ENCODE assay signal across 8 cellular contexts in genomic region chr2:75200140-75200985, GRCh38. TPM values are rescaled to one million over a fixed set of nuclear protein-coding genes. Genes with fewer than 3 reads are reported as not detected.
DNase-seq lines count a peak whose midpoint lies in the region; ATAC-seq, FAIRE-seq and TF ChIP-seq lines count a peak whose summit lies in the region.

No MANE protein-coding gene starts in this region.

- H3K27ac ChIP-seq in A549, result peak overlapping the region; percentile 4 to 59; a peak in 5 of 6 replicates
- no peak overlapping the region for H3K27ac ChIP-seq in tibial nerve

- DNase-seq in A549 (ENCODE audit: low read depth in 1 of 2, low spot score in 1 of 2) (peak; percentile 22 to 68), NCI-H774 (lab: John Stamatoyannopoulos, UW) (peak; percentile 58), memory B cell (ENCODE audit: low spot score in 2 of 2) (peak in 1 of 2 donors; percentile 28), tibial nerve (ENCODE audit: low spot score in 2 of 2) (no peak)
- DNase-seq in activated CD4-positive, alpha-beta T cell treated with anti-CD3 and anti-CD28 coated beads, Interleukin-2, amount 50 U/mL, for 4 hours, result no peak

- no peak for TF ChIP-seq EP300 in A549 (IDR thresholded peaks at IDR 0.05)
- no peak for TF ChIP-seq EP300 in tibial nerve (IDR thresholded peaks at IDR 0.05)

- peak overlapping the region; percentile 44 for H3K9ac ChIP-seq in endocrine pancreas (ENCODE audit: control insufficient read depth, insufficient read depth, low read length)

- FAIRE-seq in A549 (lab: Jason Lieb, UNC), result no peak

- H3K27me3 Mint-ChIP-seq in memory B cell, result peaks cover 20% of the 10 kb centered on the region

- H3K27ac Mint-ChIP-seq in memory B cell, result no peak overlapping the region

- CTCF ChIA-PET in A549 (lab: Yijun Ruan, JAX), result interaction anchor here (0.6 to 4.5 kb wide), 73 partner anchors 9 to 413 kb away, joined by 3 to 60 read pairs (median 5); no protein-coding TSS in a partner anchor

- peaks cover 12% of the 10 kb centered on the region for H3K4me1 Mint-ChIP-seq in memory B cell

- no peaks in the 10 kb centered on the region for H3K36me3 Mint-ChIP-seq in memory B cell

- under 1% methylated on average over 35 of the region's 53 CpGs for WGBS in A549 (ENCODE audit: missing lambda C conversion rate)
- 0 to 3% methylated on average over 45 to 46 of the region's 53 CpGs for WGBS in tibial nerve, 2 donors

- H3K27me3 ChIP-seq in endocrine pancreas (ENCODE audit: control insufficient read depth, insufficient read depth, low read length), result peaks cover 9% of the 10 kb centered on the region
- H3K27me3 ChIP-seq in tibial nerve, result peaks cover 0 to 55% of the 10 kb centered on the region in 2 donors

- TF ChIP-seq CTCF in A549 (IDR thresholded peaks at IDR 0.05) (no peak), tibial nerve (IDR thresholded peaks at IDR 0.05) (no peak)

- H3K36me3 ChIP-seq in endocrine pancreas (ENCODE audit: control insufficient read depth, insufficient read depth, low read length) (no peaks in the 10 kb centered on the region), tibial nerve (no peaks in the 10 kb centered on the region)

- peak overlapping the region; percentile 83 for H3K4me3 Mint-ChIP-seq in memory B cell

- H3K4me1 ChIP-seq in A549, result peaks cover 6% of the 10 kb centered on the region
- H3K4me1 ChIP-seq in endocrine pancreas (ENCODE audit: control insufficient read depth, insufficient read depth, low read length), result no peaks in the 10 kb centered on the region
- peaks cover 0 to 26% (median 14%) of the 10 kb centered on the region in 4 donors for H3K4me1 ChIP-seq in tibial nerve

- POLR2A ChIA-PET in A549 (lab: Yijun Ruan, JAX), result interaction anchor here (0.6 to 1.1 kb wide), 2 partner anchors 205 to 528 kb away, joined by 5 read pairs; no protein-coding TSS in a partner anchor

- TF ChIP-seq RAD21 in A549 (conservative IDR thresholded peaks at IDR 0.05 in 1 of 2, IDR thresholded peaks at IDR 0.05 in 1 of 2), result no peak

- no peak for TF ChIP-seq POLR2A in A549 (IDR thresholded peaks at IDR 0.05; ENCODE audit: low read length)
- TF ChIP-seq POLR2A in tibial nerve (IDR thresholded peaks at IDR 0.05), result no peak

- no peaks in the 10 kb centered on the region for H3K9me3 Mint-ChIP-seq in memory B cell

- ATAC-seq in A549 (peak; percentile 76), GM19395 (IDR thresholded peaks at IDR 0.05; ENCODE audit: unreplicated experiment) (peak; percentile 28), memory B cell (ENCODE audit: low read depth) (peak; percentile 31), HG03025 (IDR thresholded peaks at IDR 0.05; ENCODE audit: low FRiP score, unreplicated experiment) (no peak)

- H3K4me2 ChIP-seq in A549, result peak overlapping the region; percentile 97

- H3K4me3 ChIP-seq in A549, result peak overlapping the region; percentile 56
- H3K4me3 ChIP-seq in endocrine pancreas (ENCODE audit: control insufficient read depth, insufficient read depth, low read length), result peak overlapping the region; percentile 43
- peak overlapping the region in 3 of 4 donors; percentile 11 to 45 (median 35) for H3K4me3 ChIP-seq in tibial nerve

- no peaks in the 10 kb centered on the region for H3K9me3 ChIP-seq in A549
- H3K9me3 ChIP-seq in endocrine pancreas (ENCODE audit: control insufficient read depth, low read length), result no peaks in the 10 kb centered on the region
- H3K9me3 ChIP-seq in tibial nerve, result no peaks in the 10 kb centered on the region

TF ChIP-seq in A549, 52 proteins besides CTCF, POLR2A, EP300 and RAD21:
- TF ChIP-seq HDAC2 (IDR thresholded peaks at IDR 0.05), result peak; percentile 100
- TF ChIP-seq, protein P1, sequence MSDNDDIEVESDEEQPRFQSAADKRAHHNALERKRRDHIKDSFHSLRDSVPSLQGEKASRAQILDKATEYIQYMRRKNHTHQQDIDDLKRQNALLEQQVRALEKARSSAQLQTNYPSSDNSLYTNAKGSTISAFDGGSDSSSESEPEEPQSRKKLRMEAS (IDR thresholded peaks at IDR 0.05), result 0 out of 2 replicates have a peak, but pooled peaks have one; percentile 15
- TF ChIP-seq TP53 (CRISPR knock-in tag; IDR thresholded peaks at IDR 0.05), result no peak
- TF ChIP-seq, protein P2, sequence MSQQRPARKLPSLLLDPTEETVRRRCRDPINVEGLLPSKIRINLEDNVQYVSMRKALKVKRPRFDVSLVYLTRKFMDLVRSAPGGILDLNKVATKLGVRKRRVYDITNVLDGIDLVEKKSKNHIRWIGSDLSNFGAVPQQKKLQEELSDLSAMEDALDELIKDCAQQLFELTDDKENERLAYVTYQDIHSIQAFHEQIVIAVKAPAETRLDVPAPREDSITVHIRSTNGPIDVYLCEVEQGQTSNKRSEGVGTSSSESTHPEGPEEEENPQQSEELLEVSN (IDR thresholded peaks at IDR 0.05; ENCODE audit: borderline replicate concordance, low read depth), result peak; percentile 54

RNA-seq across cellular contexts. Expression of gene TACR1, which starts 1.0 kb away (rescaled TPM):
- polyA plus RNA-seq in A549 (2011; rRNA removed) (0.92 and 1.0 TPM in 2 replicates), A549 (2017; fragmentation: RNase III; extraction: RNeasy Plus Mini Kit Qiagen cat#74134 plus additional on column Dnase treatment) (0.11 to 0.27 TPM (median 0.14 TPM) in 3 replicates)
- polyA plus RNA-seq in A549 (2012; cell fraction: cytosol; rRNA removed), result 0.91 and 1.3 TPM in 2 replicates
- 0.78 and 1.1 TPM in 2 replicates for polyA plus RNA-seq in A549 (2012; cell fraction: nucleus; rRNA removed)
- 2.9 and 3.1 TPM in 2 replicates for polyA minus RNA-seq in A549 (2011; rRNA and poly(A)+ RNA removed)
- 10 to 100 TPM in 1 of 4 donors, 1 to 10 TPM in 3; 3.3 to 10.8 (median 5.3) TPM for total RNA-seq in tibial nerve

Comparison
In these comparisons a context has a peak if more than half of its experiments do, and no peak if none do; other contexts are left out.
1. DNase-seq: peak in A549 (2 of 2) and NCI-H774 (single experiment); none in tibial nerve (0 of 2) and activated CD4-positive, alpha-beta T cell treated with anti-CD3 and anti-CD28 coated beads, Interleukin-2, amount 50 U/mL, for 4 hours (0 of 2).
2. H3K27ac ChIP-seq: peak in A549 (2 of 2); none in tibial nerve (0 of 4).
3. Peak in every context shown above with its lines, with median percentiles within 50 percentile points of each other: H3K4me3 ChIP-seq.